10 cellular contexts compared by ENCODE assay signal in the genomic region with DNA sequence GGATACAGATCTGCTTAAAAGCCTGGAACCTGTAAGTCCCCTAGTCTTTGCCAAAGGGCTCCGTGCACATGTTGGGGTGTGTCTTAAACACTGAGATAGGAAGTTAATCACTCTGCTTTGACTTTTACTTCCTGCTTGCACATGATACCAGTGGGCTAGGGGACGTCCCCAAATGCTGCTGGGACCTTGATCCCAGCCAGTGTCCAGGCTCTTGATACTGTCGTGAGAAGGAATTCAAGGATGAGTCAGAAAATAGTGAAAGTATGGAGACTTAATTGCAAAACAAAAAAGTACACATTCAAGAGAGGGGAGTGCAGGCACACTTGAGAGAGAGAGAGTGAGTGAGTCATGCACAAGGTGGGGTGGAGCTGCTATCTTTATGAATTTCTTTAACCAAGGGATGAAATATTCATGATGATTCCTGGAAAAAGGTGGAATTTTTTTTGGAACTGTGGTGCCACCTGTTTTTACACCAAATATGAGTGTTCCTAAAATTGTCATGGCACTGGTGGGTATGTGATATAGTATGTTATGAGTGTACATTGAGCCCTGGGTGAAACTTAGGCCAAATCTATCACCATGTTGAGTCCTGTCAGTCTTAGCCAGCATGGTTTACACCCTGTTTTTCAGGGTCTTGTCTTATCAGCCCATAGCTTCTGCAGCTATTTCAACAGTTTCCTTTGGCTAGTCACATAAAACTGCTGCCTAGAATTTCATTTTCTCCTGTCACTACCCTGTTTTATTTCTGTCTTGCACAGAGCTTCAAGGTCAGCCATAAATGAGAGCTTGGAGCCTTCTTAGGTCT.
DNase-seq lines count a peak whose midpoint lies in the region; ATAC-seq and TF ChIP-seq lines count a peak whose summit lies in the region.
"Had no signal": no experiment of that assay in that cellular context is flagged by ENCODE, and none has a peak within 500 bp of the region (broad histone marks: within the 10 kb centered on the region; RNA-seq: fewer than 3 reads in every experiment).

No MANE protein-coding gene starts in this region.

- H3K4me2 ChIP-seq in GM23248 (ENCODE audit: unreplicated experiment), result peak overlapping the region; percentile 21
- H3K4me2 ChIP-seq in PC-9, result peak overlapping the region; percentile 63
- peak overlapping the region; percentile 45 for H3K4me2 ChIP-seq in skeletal muscle satellite cell (ENCODE audit: low read length)

- H3K36me3 ChIP-seq in GM23248 (ENCODE audit: low read depth), result no peaks in the 10 kb centered on the region
- H3K36me3 ChIP-seq in PC-9 (ENCODE audit: low read depth), result no peaks in the 10 kb centered on the region
- H3K36me3 ChIP-seq in skeletal muscle satellite cell (ENCODE audit: insufficient read depth, low read length), result no peaks in the 10 kb centered on the region

- no peaks in the 10 kb centered on the region for H3K27me3 Mint-ChIP-seq in activated CD4-positive, alpha-beta memory T cell treated with anti-CD3 and anti-CD28 coated beads for 36 hours

- H3K9ac ChIP-seq in GM23248 (no peak overlapping the region), skeletal muscle satellite cell (ENCODE audit: low read depth, low read length) (no peak overlapping the region)

- no peak overlapping the region for H3K27ac Mint-ChIP-seq in activated CD4-positive, alpha-beta memory T cell treated with anti-CD3 and anti-CD28 coated beads for 36 hours

- H3K4me3 ChIP-seq in GM23248, result no peak overlapping the region
- H3K4me3 ChIP-seq in PC-9, result no peak overlapping the region
- no peak overlapping the region for H3K4me3 ChIP-seq in epithelial cell of proximal tubule (ENCODE audit: low read depth, low read length)
- H3K4me3 ChIP-seq in skeletal muscle satellite cell (ENCODE audit: low read length), result peak overlapping the region; percentile 36

- no peak for ATAC-seq in Right ventricle myocardium superior (ENCODE audit: poor library complexity)

- H3K9me3 ChIP-seq in GM23248 (ENCODE audit: low read depth) (no peaks in the 10 kb centered on the region), PC-9 (ENCODE audit: insufficient read depth, low read depth) (no peaks in the 10 kb centered on the region), skeletal muscle satellite cell (replicated peaks; ENCODE audit: low read length) (no peaks in the 10 kb centered on the region)

- H4K20me1 ChIP-seq in GM23248 (ENCODE audit: insufficient read depth) (no peaks in the 10 kb centered on the region), PC-9 (ENCODE audit: insufficient read depth) (no peaks in the 10 kb centered on the region)

- peaks cover 18% of the 10 kb centered on the region for H3K36me3 Mint-ChIP-seq in activated CD4-positive, alpha-beta memory T cell treated with anti-CD3 and anti-CD28 coated beads for 36 hours

- no peaks in the 10 kb centered on the region for H3K9me2 ChIP-seq in GM23248 (ENCODE audit: insufficient read depth)
- H3K9me2 ChIP-seq in PC-9 (ENCODE audit: insufficient read depth), result no peaks in the 10 kb centered on the region

- H3K79me2 ChIP-seq in GM23248 (ENCODE audit: insufficient read depth), result no peaks in the 10 kb centered on the region
- H3K79me2 ChIP-seq in PC-9 (ENCODE audit: low read depth), result no peaks in the 10 kb centered on the region

- peak overlapping the region; percentile 39; the same call in 1 of the 2 replicates for H2AFZ ChIP-seq in GM23248
- no peak overlapping the region; the same call in 1 of the 2 replicates for H2AFZ ChIP-seq in PC-9

- WGBS in GM23248 (ENCODE audit: low coverage in 1 of 2, low lambda C conversion rate in 2 of 2, missing lambda C conversion rate in 2 of 2), 2 experiments, result 37 to 47% methylated on average over 3 of the region's 3 CpGs

- H3K9me3 Mint-ChIP-seq in activated CD4-positive, alpha-beta memory T cell treated with anti-CD3 and anti-CD28 coated beads for 36 hours, result no peaks in the 10 kb centered on the region

- H3K27ac ChIP-seq in GM23248, result peak overlapping the region; percentile 30; the same call in 1 of the 2 replicates
- peak overlapping the region; percentile 93 for H3K27ac ChIP-seq in PC-9

- H3F3A ChIP-seq in GM23248 (ENCODE audit: insufficient read depth) (peaks cover 26% of the 10 kb centered on the region), PC-9 (ENCODE audit: insufficient read depth, low read depth) (peaks cover 14% of the 10 kb centered on the region; the same call in 1 of the 2 replicates)

- DNase-seq in GM23248 (peak; percentile 85), PC-9 (peak; percentile 58 to 91), epithelial cell of proximal tubule (ENCODE audit: low read depth) (peak; percentile 52), Right ventricle myocardium superior (no peak), amygdala (lab: John Stamatoyannopoulos, UW) (no peak)
- DNase-seq in effector CD8-positive, alpha-beta T cell (lab: John Stamatoyannopoulos, UW), result no peak
- DNase-seq in activated CD4-positive, alpha-beta memory T cell treated with anti-CD3 and anti-CD28 coated beads for 36 hours, result no peak
- DNase-seq: effector CD4-positive, alpha-beta T cell; NCI-H2227 treated with DMSO at 0.1 percent for 48 hours had no signal

- CTCF ChIA-PET in PC-9 (lab: Charles Lee), result interaction anchor here (0.6 kb wide), 1 partner anchor 131 kb away, joined by 3 read pairs; no protein-coding TSS in a partner anchor
- CTCF ChIA-PET in activated CD4-positive, alpha-beta memory T cell treated with anti-CD3 and anti-CD28 coated beads for 36 hours (lab: Charles Lee), result interaction anchor here (0.7 to 1.0 kb wide), 2 partner anchors 7 to 17 kb away, joined by 3 read pairs; no protein-coding TSS in a partner anchor

- intact Hi-C loops in PC-9 (cut with micrococcal nuclease; ENCODE audit: unreplicated experiment) (no loop called here), Right ventricle myocardium superior (cut with DNase I) (no loop called here)
- intact Hi-C loops in activated CD4-positive, alpha-beta memory T cell treated with anti-CD3 and anti-CD28 coated beads for 36 hours (cut with micrococcal nuclease), result no loop called here

- TF ChIP-seq CTCF in PC-9 (conservative IDR thresholded peaks at IDR 0.05) (no peak), epithelial cell of proximal tubule (conservative IDR thresholded peaks at IDR 0.05; ENCODE audit: low read depth, low read length) (no peak)

- POLR2A ChIA-PET in PC-9 (lab: Charles Lee; ENCODE audit: unreplicated experiment), result interaction anchor here (0.6 kb wide), 1 partner anchor 474 kb away, joined by 8 read pairs; no protein-coding TSS in a partner anchor
- POLR2A ChIA-PET in activated CD4-positive, alpha-beta memory T cell treated with anti-CD3 and anti-CD28 coated beads for 36 hours (lab: Charles Lee), result no interaction called here

- H3K27me3 ChIP-seq in GM23248 (replicated peaks; ENCODE audit: insufficient read depth), result no peaks in the 10 kb centered on the region
- no peaks in the 10 kb centered on the region for H3K27me3 ChIP-seq in PC-9 (ENCODE audit: insufficient read depth, low read depth)
- H3K27me3 ChIP-seq in skeletal muscle satellite cell (ENCODE audit: control insufficient read depth, insufficient read depth, low read length), result no peaks in the 10 kb centered on the region

- in situ Hi-C loops in GM23248 (cut with MboI), result no loop called here

- H3K4me1 Mint-ChIP-seq in activated CD4-positive, alpha-beta memory T cell treated with anti-CD3 and anti-CD28 coated beads for 36 hours (ENCODE audit: low read depth), result peaks cover 6% of the 10 kb centered on the region

- H3K4me1 ChIP-seq in GM23248 (ENCODE audit: insufficient read depth) (peaks cover 39% of the 10 kb centered on the region), PC-9 (replicated peaks; ENCODE audit: insufficient read depth) (peaks cover 13% of the 10 kb centered on the region), skeletal muscle satellite cell (ENCODE audit: control insufficient read depth, insufficient read depth, low read length) (peaks cover 18% of the 10 kb centered on the region)

- H3K4me3 Mint-ChIP-seq in activated CD4-positive, alpha-beta memory T cell treated with anti-CD3 and anti-CD28 coated beads for 36 hours, result no peak overlapping the region

- BruUV-seq in PC-9 (replicated peaks; lab: Mats Ljungman, UMichigan), result no TSS peak

Comparison
In these comparisons a context has a peak if more than half of its experiments do, and no peak if none do; other contexts are left out.
1. DNase-seq: peak in GM23248 (single experiment), PC-9 (2 of 2) and epithelial cell of proximal tubule (single experiment); none in Right ventricle myocardium superior (single experiment), effector CD8-positive, alpha-beta T cell (single experiment), activated CD4-positive, alpha-beta memory T cell treated with anti-CD3 and anti-CD28 coated beads for 36 hours (single experiment) and amygdala (0 of 56).
2. Peak in every context shown above with its lines, with median percentiles within 50 percentile points of each other: H3K4me2 ChIP-seq.